ENCODE assay signal across 2 cellular contexts in genomic region chr15:96337354-96337990, GRCh38.
TF ChIP-seq lines count a peak whose summit lies in the region.

No MANE protein-coding gene starts in this region.

TF ChIP-seq in HEK293, 187 proteins besides CTCF, POLR2A, EP300 and RAD21 (continued from another document):
- TF ChIP-seq ZNF146 (tag by site-specific recombination; IDR thresholded peaks at IDR 0.05) (no peak), ZNF23 (tag by site-specific recombination; IDR thresholded peaks at IDR 0.05; ENCODE audit: borderline replicate concordance) (no peak), ZNF341 (tag by site-specific recombination; IDR thresholded peaks at IDR 0.05; ENCODE audit: low read depth) (no peak), ZNF561 (tag by site-specific recombination; IDR thresholded peaks at IDR 0.05; ENCODE audit: borderline replicate concordance) (no peak), PRDM4 (tag by site-specific recombination; IDR thresholded peaks at IDR 0.05) (peak; percentile 81), REPIN1 (tag by site-specific recombination; IDR thresholded peaks at IDR 0.05; ENCODE audit: low read depth) (no peak)
- TF ChIP-seq, protein P1, sequence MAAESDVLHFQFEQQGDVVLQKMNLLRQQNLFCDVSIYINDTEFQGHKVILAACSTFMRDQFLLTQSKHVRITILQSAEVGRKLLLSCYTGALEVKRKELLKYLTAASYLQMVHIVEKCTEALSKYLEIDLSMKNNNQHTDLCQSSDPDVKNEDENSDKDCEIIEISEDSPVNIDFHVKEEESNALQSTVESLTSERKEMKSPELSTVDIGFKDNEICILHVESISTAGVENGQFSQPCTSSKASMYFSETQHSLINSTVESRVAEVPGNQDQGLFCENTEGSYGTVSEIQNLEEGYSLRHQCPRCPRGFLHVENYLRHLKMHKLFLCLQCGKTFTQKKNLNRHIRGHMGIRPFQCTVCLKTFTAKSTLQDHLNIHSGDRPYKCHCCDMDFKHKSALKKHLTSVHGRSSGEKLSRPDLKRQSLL (tag by site-specific recombination; IDR thresholded peaks at IDR 0.05), result no peak

TF ChIP-seq in GM12878, 131 proteins besides CTCF, POLR2A, EP300 and RAD21:
- TF ChIP-seq, protein P2, sequence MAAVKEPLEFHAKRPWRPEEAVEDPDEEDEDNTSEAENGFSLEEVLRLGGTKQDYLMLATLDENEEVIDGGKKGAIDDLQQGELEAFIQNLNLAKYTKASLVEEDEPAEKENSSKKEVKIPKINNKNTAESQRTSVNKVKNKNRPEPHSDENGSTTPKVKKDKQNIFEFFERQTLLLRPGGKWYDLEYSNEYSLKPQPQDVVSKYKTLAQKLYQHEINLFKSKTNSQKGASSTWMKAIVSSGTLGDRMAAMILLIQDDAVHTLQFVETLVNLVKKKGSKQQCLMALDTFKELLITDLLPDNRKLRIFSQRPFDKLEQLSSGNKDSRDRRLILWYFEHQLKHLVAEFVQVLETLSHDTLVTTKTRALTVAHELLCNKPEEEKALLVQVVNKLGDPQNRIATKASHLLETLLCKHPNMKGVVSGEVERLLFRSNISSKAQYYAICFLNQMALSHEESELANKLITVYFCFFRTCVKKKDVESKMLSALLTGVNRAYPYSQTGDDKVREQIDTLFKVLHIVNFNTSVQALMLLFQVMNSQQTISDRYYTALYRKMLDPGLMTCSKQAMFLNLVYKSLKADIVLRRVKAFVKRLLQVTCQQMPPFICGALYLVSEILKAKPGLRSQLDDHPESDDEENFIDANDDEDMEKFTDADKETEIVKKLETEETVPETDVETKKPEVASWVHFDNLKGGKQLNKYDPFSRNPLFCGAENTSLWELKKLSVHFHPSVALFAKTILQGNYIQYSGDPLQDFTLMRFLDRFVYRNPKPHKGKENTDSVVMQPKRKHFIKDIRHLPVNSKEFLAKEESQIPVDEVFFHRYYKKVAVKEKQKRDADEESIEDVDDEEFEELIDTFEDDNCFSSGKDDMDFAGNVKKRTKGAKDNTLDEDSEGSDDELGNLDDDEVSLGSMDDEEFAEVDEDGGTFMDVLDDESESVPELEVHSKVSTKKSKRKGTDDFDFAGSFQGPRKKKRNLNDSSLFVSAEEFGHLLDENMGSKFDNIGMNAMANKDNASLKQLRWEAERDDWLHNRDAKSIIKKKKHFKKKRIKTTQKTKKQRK (IDR thresholded peaks at IDR 0.05; ENCODE audit: low read depth, low read length), result no peak
- TF ChIP-seq ZBTB11 (CRISPR knock-in tag; IDR thresholded peaks at IDR 0.05) (no peak), CBX5 (IDR thresholded peaks at IDR 0.05; ENCODE audit: low read depth) (no peak), TCF12 (IDR thresholded peaks at IDR 0.05; ENCODE audit: low read depth, low read length) (no peak), MEF2A (IDR thresholded peaks at IDR 0.05; ENCODE audit: insufficient read depth, low read depth, low read length) (no peak), KLF5 (IDR thresholded peaks at IDR 0.05; ENCODE audit: partially characterized antibody) (no peak), E2F8 (IDR thresholded peaks at IDR 0.05; ENCODE audit: low read depth, partially characterized antibody) (no peak), SMARCA5 (IDR thresholded peaks at IDR 0.05) (peak; percentile 27; the same call in 1 of the 2 replicates), MLLT1 (IDR thresholded peaks at IDR 0.05) (peak; percentile 8; the same call in 1 of the 2 replicates), CEBPB (IDR thresholded peaks at IDR 0.05; ENCODE audit: borderline replicate concordance in 1 of 2, low read depth in 2 of 2, low read length in 2 of 2) (no peak), BACH1 (IDR thresholded peaks at IDR 0.05; ENCODE audit: borderline replicate concordance) (no peak), ZBTB33 (IDR thresholded peaks at IDR 0.05) (no peak), IKZF1 (conservative IDR thresholded peaks at IDR 0.05) (no peak), BCLAF1 (IDR thresholded peaks at IDR 0.05) (0 out of 2 replicates have a peak, but pooled peaks have one; percentile 21), SUZ12 (IDR thresholded peaks at IDR 0.05; ENCODE audit: unreplicated experiment) (no peak), ZNF384 (IDR thresholded peaks at IDR 0.05; ENCODE audit: borderline replicate concordance, low read depth, low read length) (peak; percentile 30; the same call in 1 of the 2 replicates)
- TF ChIP-seq, protein P3, sequence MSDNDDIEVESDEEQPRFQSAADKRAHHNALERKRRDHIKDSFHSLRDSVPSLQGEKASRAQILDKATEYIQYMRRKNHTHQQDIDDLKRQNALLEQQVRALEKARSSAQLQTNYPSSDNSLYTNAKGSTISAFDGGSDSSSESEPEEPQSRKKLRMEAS (IDR thresholded peaks at IDR 0.05; ENCODE audit: low read depth, low read length), result no peak
- TF ChIP-seq, protein P4, sequence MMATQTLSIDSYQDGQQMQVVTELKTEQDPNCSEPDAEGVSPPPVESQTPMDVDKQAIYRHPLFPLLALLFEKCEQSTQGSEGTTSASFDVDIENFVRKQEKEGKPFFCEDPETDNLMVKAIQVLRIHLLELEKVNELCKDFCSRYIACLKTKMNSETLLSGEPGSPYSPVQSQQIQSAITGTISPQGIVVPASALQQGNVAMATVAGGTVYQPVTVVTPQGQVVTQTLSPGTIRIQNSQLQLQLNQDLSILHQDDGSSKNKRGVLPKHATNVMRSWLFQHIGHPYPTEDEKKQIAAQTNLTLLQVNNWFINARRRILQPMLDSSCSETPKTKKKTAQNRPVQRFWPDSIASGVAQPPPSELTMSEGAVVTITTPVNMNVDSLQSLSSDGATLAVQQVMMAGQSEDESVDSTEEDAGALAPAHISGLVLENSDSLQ (IDR thresholded peaks at IDR 0.05), result no peak
- TF ChIP-seq, protein P5, sequence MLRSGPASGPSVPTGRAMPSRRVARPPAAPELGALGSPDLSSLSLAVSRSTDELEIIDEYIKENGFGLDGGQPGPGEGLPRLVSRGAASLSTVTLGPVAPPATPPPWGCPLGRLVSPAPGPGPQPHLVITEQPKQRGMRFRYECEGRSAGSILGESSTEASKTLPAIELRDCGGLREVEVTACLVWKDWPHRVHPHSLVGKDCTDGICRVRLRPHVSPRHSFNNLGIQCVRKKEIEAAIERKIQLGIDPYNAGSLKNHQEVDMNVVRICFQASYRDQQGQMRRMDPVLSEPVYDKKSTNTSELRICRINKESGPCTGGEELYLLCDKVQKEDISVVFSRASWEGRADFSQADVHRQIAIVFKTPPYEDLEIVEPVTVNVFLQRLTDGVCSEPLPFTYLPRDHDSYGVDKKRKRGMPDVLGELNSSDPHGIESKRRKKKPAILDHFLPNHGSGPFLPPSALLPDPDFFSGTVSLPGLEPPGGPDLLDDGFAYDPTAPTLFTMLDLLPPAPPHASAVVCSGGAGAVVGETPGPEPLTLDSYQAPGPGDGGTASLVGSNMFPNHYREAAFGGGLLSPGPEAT (IDR thresholded peaks at IDR 0.05; ENCODE audit: low read depth), result no peak
- TF ChIP-seq, protein P6, sequence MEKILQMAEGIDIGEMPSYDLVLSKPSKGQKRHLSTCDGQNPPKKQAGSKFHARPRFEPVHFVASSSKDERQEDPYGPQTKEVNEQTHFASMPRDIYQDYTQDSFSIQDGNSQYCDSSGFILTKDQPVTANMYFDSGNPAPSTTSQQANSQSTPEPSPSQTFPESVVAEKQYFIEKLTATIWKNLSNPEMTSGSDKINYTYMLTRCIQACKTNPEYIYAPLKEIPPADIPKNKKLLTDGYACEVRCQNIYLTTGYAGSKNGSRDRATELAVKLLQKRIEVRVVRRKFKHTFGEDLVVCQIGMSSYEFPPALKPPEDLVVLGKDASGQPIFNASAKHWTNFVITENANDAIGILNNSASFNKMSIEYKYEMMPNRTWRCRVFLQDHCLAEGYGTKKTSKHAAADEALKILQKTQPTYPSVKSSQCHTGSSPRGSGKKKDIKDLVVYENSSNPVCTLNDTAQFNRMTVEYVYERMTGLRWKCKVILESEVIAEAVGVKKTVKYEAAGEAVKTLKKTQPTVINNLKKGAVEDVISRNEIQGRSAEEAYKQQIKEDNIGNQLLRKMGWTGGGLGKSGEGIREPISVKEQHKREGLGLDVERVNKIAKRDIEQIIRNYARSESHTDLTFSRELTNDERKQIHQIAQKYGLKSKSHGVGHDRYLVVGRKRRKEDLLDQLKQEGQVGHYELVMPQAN (conservative IDR thresholded peaks at IDR 0.05), result 0 out of 2 replicates have a peak, but pooled peaks have one; percentile 25
